Comparison of ENCODE assay signal across 22 cellular contexts in genomic region chr3:135565481-135565880, GRCh38.
A peak's percentile ranks its signal among the peaks of the same experiment; 100 is the strongest.
DNase-seq lines count a peak whose midpoint lies in the region; ATAC-seq, FAIRE-seq and TF ChIP-seq lines count a peak whose summit lies in the region.
"Had no signal": no experiment of that assay in that cellular context is flagged by ENCODE, and none has a peak within 500 bp of the region (broad histone marks: within the 10 kb centered on the region; RNA-seq: fewer than 3 reads in every experiment).

No MANE protein-coding gene starts in this region.

- H3K4me3 ChIP-seq in SJSA1 (no peak overlapping the region), foreskin fibroblast (ENCODE audit: low read depth in 1 of 2, low read length in 2 of 2) (no peak overlapping the region)
- H3K4me3 ChIP-seq: GM23338 had no signal

- no peak overlapping the region for H3K27ac Mint-ChIP-seq in stimulated activated naive CD8-positive, alpha-beta T cell treated with anti-CD3 and anti-CD28 coated beads, Interleukin-15, amount 100 ng/mL, for 72 hours
- H3K27ac Mint-ChIP-seq: B cell; CD8-positive, alpha-beta T cell; GM23338; IgD-negative memory B cell had no signal

- H3K4me3 Mint-ChIP-seq in stimulated activated naive CD8-positive, alpha-beta T cell treated with anti-CD3 and anti-CD28 coated beads, Interleukin-15, amount 100 ng/mL, for 72 hours, result no peak overlapping the region
- H3K4me3 Mint-ChIP-seq: B cell; CD8-positive, alpha-beta T cell; GM23338; IgD-negative memory B cell had no signal

- DNase-seq in AG08395 (ENCODE audit: low spot score), result peak; percentile 38
- peak; percentile 35 for DNase-seq in GM04504 (ENCODE audit: low read depth)
- DNase-seq in SJSA1 (ENCODE audit: low read depth in 1 of 2, low spot score in 2 of 2), result peak; percentile 50 to 54
- peak; percentile 18 to 47 for DNase-seq in foreskin fibroblast
- no peak for DNase-seq in OCI-M1 (lab: John Stamatoyannopoulos, UW)
- DNase-seq in frontal cortex (ENCODE audit: low spot score in 2 of 2), result no peak
- no peak for DNase-seq in stimulated activated naive CD8-positive, alpha-beta T cell treated with anti-CD3 and anti-CD28 coated beads, Interleukin-15, amount 100 ng/mL, for 72 hours
- no peak for DNase-seq in central memory CD4-positive, alpha-beta T cell
- DNase-seq: CD8-positive, alpha-beta T cell; COR-L47; DMS153; DMS79 treated with DMSO at 0.1 percent for 48 hours; GDM1; H7; KG1 had no signal

- H3K27me3 ChIP-seq in SJSA1 (replicated peaks), result no peaks in the 10 kb centered on the region

- no peaks in the 10 kb centered on the region for H3K4me1 Mint-ChIP-seq in stimulated activated naive CD8-positive, alpha-beta T cell treated with anti-CD3 and anti-CD28 coated beads, Interleukin-15, amount 100 ng/mL, for 72 hours
- H3K4me1 Mint-ChIP-seq: B cell, GM23338, IgD-negative memory B cell had no signal

- ATAC-seq in stimulated activated naive CD8-positive, alpha-beta T cell treated with anti-CD3 and anti-CD28 coated beads, Interleukin-15, amount 100 ng/mL, for 72 hours, result no peak
- ATAC-seq: CD8-positive, alpha-beta T cell; GM23338 had no signal

- TF ChIP-seq CTCF in foreskin fibroblast (IDR thresholded peaks at IDR 0.05; ENCODE audit: low read depth, low read length), result no peak

- peak overlapping the region; percentile 48; the same call in 1 of the 2 replicates for H3K27ac ChIP-seq in SJSA1
- H3K27ac ChIP-seq: 22Rv1, C4-2B had no signal

- no peaks in the 10 kb centered on the region for H3K9me3 ChIP-seq in SJSA1 (replicated peaks)

- H3K4me1 ChIP-seq in SJSA1 (replicated peaks), result peaks cover 17% of the 10 kb centered on the region

- no peaks in the 10 kb centered on the region for H3K27me3 Mint-ChIP-seq in stimulated activated naive CD8-positive, alpha-beta T cell treated with anti-CD3 and anti-CD28 coated beads, Interleukin-15, amount 100 ng/mL, for 72 hours

- peaks cover 0 to 6% of the 10 kb centered on the region in 2 donors for H3K9me3 Mint-ChIP-seq in stimulated activated naive CD8-positive, alpha-beta T cell treated with anti-CD3 and anti-CD28 coated beads, Interleukin-15, amount 100 ng/mL, for 72 hours
- H3K9me3 Mint-ChIP-seq: CD8-positive, alpha-beta T cell; GM23338 had no signal

- FAIRE-seq in frontal cortex (lab: Jason Lieb, UNC), result no peak
- FAIRE-seq: D721Med, GM18507 had no signal

- H3K36me3 ChIP-seq in SJSA1, result no peaks in the 10 kb centered on the region

Comparison
In these comparisons a context has a peak if more than half of its experiments do, and no peak if none do; other contexts are left out.
1. DNase-seq: peak in AG08395 (single experiment), GM04504 (single experiment), SJSA1 (2 of 2) and foreskin fibroblast (2 of 2); none in OCI-M1 (single experiment), frontal cortex (0 of 2), stimulated activated naive CD8-positive, alpha-beta T cell treated with anti-CD3 and anti-CD28 coated beads, Interleukin-15, amount 100 ng/mL, for 72 hours (0 of 2) and central memory CD4-positive, alpha-beta T cell (single experiment).